Comparison of ENCODE assay signal across 20 cellular contexts in the genomic region with DNA sequence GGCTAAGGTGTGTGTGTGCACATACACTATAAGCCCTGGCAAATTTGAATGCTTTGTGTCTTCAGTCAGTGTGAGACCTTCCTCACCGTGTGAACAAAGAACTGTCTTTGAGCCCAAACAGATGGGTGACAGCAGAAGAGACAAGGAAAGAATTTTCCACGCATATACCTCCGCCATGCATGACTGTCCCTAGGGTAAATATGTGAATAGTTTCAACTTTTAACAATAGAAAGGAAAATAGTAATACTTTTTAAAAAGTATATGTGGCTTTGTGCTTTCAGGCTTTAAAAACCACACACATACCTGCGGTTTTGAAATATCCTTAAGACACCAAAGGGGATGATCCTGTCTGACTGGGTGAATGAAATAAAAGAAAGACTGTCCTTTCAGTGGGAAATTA.
DNase-seq lines count a peak whose midpoint lies in the region; ATAC-seq and TF ChIP-seq lines count a peak whose summit lies in the region.
"Had no signal": no experiment of that assay in that cellular context is flagged by ENCODE, and none has a peak within 500 bp of the region (broad histone marks: within the 10 kb centered on the region; RNA-seq: fewer than 3 reads in every experiment).

No MANE protein-coding gene starts in this region.

- H3K27me3 ChIP-seq in SJSA1 (replicated peaks) = no peaks in the 10 kb centered on the region
- H3K27me3 ChIP-seq: heart right ventricle, Peyer's patch had no signal

- no peak overlapping the region for H3K4me3 Mint-ChIP-seq in WTC11
- H3K4me3 Mint-ChIP-seq: activated CD4-positive, alpha-beta T cell treated with anti-CD3 and anti-CD28 coated beads, Interleukin-2, amount 10 ng/mL, durations not matched to agents 7 days and 5 days; activated naive CD8-positive, alpha-beta T cell treated with anti-CD3 and anti-CD28 coated beads, Interleukin-2, amount 50 U/mL, for 24 hours; central memory CD8-positive, alpha-beta T cell; natural killer cell treated with Interleukin-12 subunit alpha and Interleukin-12 subunit beta and Interleukin-15 and Interleukin-18, amount 100 ng/mL, for 72 hours had no signal

- no peaks in the 10 kb centered on the region for H3K9me3 ChIP-seq in SJSA1 (replicated peaks)
- H3K9me3 ChIP-seq: Peyer's patch had no signal

- no peak for DNase-seq in left ventricle myocardium superior
- DNase-seq in left cardiac atrium = no peak
- DNase-seq in SJSA1 (ENCODE audit: low read depth in 1 of 2, low spot score in 2 of 2) = peak; percentile 59 to 85
- DNase-seq in fibroblast of pulmonary artery (ENCODE audit: low read depth) = peak; percentile 23
- DNase-seq in central memory CD4-positive, alpha-beta T cell = no peak
- no peak for DNase-seq in WTC11 (ENCODE audit: low spot score)
- no peak for DNase-seq in HuH-7 (ENCODE audit: low spot score)
- DNase-seq: activated CD4-positive, alpha-beta T cell treated with anti-CD3 and anti-CD28 coated beads, Interleukin-2, amount 10 ng/mL, durations not matched to agents 7 days and 5 days; activated naive CD8-positive, alpha-beta T cell treated with anti-CD3 and anti-CD28 coated beads, Interleukin-2, amount 50 U/mL, for 24 hours; C1 segment of cervical spinal cord; effector CD8-positive, alpha-beta T cell; heart right ventricle; NCI-H1436 treated with DMSO at 0.1 percent for 48 hours; NCI-H82; Peyer's patch; stimulated activated CD4-positive, alpha-beta T cell treated with anti-CD3 and anti-CD28 coated beads, Interleukin-2, amount 100 ng/mL, for 24 hours; SW 1271 had no signal

- H3K36me3 ChIP-seq in SJSA1 = no peaks in the 10 kb centered on the region
- H3K36me3 ChIP-seq: heart right ventricle, Peyer's patch had no signal

- H3K9me3 Mint-ChIP-seq in WTC11 = no peaks in the 10 kb centered on the region
- H3K9me3 Mint-ChIP-seq: activated CD4-positive, alpha-beta T cell treated with anti-CD3 and anti-CD28 coated beads, Interleukin-2, amount 10 ng/mL, durations not matched to agents 7 days and 5 days; central memory CD8-positive, alpha-beta T cell had no signal

- TF ChIP-seq CTCF in fibroblast of pulmonary artery (IDR thresholded peaks at IDR 0.05; ENCODE audit: low read length, missing control alignments) (no peak), WTC11 (IDR thresholded peaks at IDR 0.05) (no peak)

- no peaks in the 10 kb centered on the region for H3K36me3 Mint-ChIP-seq in WTC11
- H3K36me3 Mint-ChIP-seq: natural killer cell treated with Interleukin-12 subunit alpha and Interleukin-12 subunit beta and Interleukin-15 and Interleukin-18, amount 100 ng/mL, for 72 hours had no signal

- peak overlapping the region; percentile 90 for H3K27ac ChIP-seq in SJSA1
- H3K27ac ChIP-seq: Peyer's patch had no signal

- H3K4me1 Mint-ChIP-seq in WTC11 = peaks cover 37% of the 10 kb centered on the region
- H3K4me1 Mint-ChIP-seq: activated CD4-positive, alpha-beta T cell treated with anti-CD3 and anti-CD28 coated beads, Interleukin-2, amount 10 ng/mL, durations not matched to agents 7 days and 5 days; activated naive CD8-positive, alpha-beta T cell treated with anti-CD3 and anti-CD28 coated beads, Interleukin-2, amount 50 U/mL, for 24 hours; central memory CD8-positive, alpha-beta T cell had no signal

- intact Hi-C loops in left ventricle myocardium superior (cut with micrococcal nuclease) (no loop called here), left cardiac atrium (cut with DNase I) (no loop called here)

- CTCF ChIA-PET in WTC11 (lab: Charles Lee) = interaction anchor here (1.5 kb wide), 1 partner anchor 634 kb away, joined by 3 read pairs; no protein-coding TSS in a partner anchor

- no peaks in the 10 kb centered on the region for H3K27me3 Mint-ChIP-seq in WTC11 (ENCODE audit: low read depth)
- H3K27me3 Mint-ChIP-seq: activated CD4-positive, alpha-beta T cell treated with anti-CD3 and anti-CD28 coated beads, Interleukin-2, amount 10 ng/mL, durations not matched to agents 7 days and 5 days; central memory CD8-positive, alpha-beta T cell; natural killer cell treated with Interleukin-12 subunit alpha and Interleukin-12 subunit beta and Interleukin-15 and Interleukin-18, amount 100 ng/mL, for 72 hours had no signal

- ATAC-seq in left ventricle myocardium superior (peak; percentile 15), left cardiac atrium (no peak), WTC11 (no peak), GM18498 (IDR thresholded peaks at IDR 0.05; ENCODE audit: unreplicated experiment) (no peak)
- ATAC-seq: activated naive CD8-positive, alpha-beta T cell treated with anti-CD3 and anti-CD28 coated beads, Interleukin-2, amount 50 U/mL, for 24 hours; natural killer cell treated with Interleukin-12 subunit alpha and Interleukin-12 subunit beta and Interleukin-15 and Interleukin-18, amount 100 ng/mL, for 72 hours had no signal

- H3K4me3 ChIP-seq in SJSA1 = no peak overlapping the region
- H3K4me3 ChIP-seq in fibroblast of pulmonary artery (replicated peaks; ENCODE audit: low read depth, low read length) = no peak overlapping the region
- H3K4me3 ChIP-seq: heart right ventricle, Peyer's patch had no signal

- peaks cover 44% of the 10 kb centered on the region for H3K4me1 ChIP-seq in SJSA1 (replicated peaks)
- H3K4me1 ChIP-seq: Peyer's patch had no signal

- POLR2A ChIA-PET in WTC11 (lab: Charles Lee) = no interaction called here

- no peak overlapping the region for H3K27ac Mint-ChIP-seq in WTC11
- H3K27ac Mint-ChIP-seq: activated CD4-positive, alpha-beta T cell treated with anti-CD3 and anti-CD28 coated beads, Interleukin-2, amount 10 ng/mL, durations not matched to agents 7 days and 5 days; activated naive CD8-positive, alpha-beta T cell treated with anti-CD3 and anti-CD28 coated beads, Interleukin-2, amount 50 U/mL, for 24 hours; natural killer cell treated with Interleukin-12 subunit alpha and Interleukin-12 subunit beta and Interleukin-15 and Interleukin-18, amount 100 ng/mL, for 72 hours had no signal

TF ChIP-seq in WTC11, 78 proteins besides CTCF, POLR2A, EP300 and RAD21 (continues in another document):
- TF ChIP-seq ZNF232 (CRISPR knock-in tag; IDR thresholded peaks at IDR 0.05) = no peak
- no peak for TF ChIP-seq GRHL2 (CRISPR knock-in tag; IDR thresholded peaks at IDR 0.05; ENCODE audit: insufficient replicate concordance, severe bottlenecking)
- TF ChIP-seq SMAD3 (CRISPR knock-in tag; IDR thresholded peaks at IDR 0.05; ENCODE audit: borderline replicate concordance) = no peak
- TF ChIP-seq, protein P1, sequence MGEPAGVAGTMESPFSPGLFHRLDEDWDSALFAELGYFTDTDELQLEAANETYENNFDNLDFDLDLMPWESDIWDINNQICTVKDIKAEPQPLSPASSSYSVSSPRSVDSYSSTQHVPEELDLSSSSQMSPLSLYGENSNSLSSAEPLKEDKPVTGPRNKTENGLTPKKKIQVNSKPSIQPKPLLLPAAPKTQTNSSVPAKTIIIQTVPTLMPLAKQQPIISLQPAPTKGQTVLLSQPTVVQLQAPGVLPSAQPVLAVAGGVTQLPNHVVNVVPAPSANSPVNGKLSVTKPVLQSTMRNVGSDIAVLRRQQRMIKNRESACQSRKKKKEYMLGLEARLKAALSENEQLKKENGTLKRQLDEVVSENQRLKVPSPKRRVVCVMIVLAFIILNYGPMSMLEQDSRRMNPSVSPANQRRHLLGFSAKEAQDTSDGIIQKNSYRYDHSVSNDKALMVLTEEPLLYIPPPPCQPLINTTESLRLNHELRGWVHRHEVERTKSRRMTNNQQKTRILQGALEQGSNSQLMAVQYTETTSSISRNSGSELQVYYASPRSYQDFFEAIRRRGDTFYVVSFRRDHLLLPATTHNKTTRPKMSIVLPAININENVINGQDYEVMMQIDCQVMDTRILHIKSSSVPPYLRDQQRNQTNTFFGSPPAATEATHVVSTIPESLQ (CRISPR knock-in tag; IDR thresholded peaks at IDR 0.05) = no peak
- TF ChIP-seq, protein P2, sequence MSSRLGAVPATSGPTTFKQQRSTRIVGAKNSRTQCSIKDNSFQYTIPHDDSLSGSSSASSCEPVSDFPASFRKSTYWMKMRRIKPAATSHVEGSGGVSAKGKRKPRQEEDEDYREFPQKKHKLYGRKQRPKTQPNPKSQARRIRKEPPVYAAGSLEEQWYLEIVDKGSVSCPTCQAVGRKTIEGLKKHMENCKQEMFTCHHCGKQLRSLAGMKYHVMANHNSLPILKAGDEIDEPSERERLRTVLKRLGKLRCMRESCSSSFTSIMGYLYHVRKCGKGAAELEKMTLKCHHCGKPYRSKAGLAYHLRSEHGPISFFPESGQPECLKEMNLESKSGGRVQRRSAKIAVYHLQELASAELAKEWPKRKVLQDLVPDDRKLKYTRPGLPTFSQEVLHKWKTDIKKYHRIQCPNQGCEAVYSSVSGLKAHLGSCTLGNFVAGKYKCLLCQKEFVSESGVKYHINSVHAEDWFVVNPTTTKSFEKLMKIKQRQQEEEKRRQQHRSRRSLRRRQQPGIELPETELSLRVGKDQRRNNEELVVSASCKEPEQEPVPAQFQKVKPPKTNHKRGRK (CRISPR knock-in tag; IDR thresholded peaks at IDR 0.05; ENCODE audit: borderline replicate concordance) = no peak
- TF ChIP-seq, protein P3, sequence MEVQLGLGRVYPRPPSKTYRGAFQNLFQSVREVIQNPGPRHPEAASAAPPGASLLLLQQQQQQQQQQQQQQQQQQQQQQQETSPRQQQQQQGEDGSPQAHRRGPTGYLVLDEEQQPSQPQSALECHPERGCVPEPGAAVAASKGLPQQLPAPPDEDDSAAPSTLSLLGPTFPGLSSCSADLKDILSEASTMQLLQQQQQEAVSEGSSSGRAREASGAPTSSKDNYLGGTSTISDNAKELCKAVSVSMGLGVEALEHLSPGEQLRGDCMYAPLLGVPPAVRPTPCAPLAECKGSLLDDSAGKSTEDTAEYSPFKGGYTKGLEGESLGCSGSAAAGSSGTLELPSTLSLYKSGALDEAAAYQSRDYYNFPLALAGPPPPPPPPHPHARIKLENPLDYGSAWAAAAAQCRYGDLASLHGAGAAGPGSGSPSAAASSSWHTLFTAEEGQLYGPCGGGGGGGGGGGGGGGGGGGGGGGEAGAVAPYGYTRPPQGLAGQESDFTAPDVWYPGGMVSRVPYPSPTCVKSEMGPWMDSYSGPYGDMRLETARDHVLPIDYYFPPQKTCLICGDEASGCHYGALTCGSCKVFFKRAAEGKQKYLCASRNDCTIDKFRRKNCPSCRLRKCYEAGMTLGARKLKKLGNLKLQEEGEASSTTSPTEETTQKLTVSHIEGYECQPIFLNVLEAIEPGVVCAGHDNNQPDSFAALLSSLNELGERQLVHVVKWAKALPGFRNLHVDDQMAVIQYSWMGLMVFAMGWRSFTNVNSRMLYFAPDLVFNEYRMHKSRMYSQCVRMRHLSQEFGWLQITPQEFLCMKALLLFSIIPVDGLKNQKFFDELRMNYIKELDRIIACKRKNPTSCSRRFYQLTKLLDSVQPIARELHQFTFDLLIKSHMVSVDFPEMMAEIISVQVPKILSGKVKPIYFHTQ (CRISPR knock-in tag; IDR thresholded peaks at IDR 0.05) = no peak
- TF ChIP-seq, protein P4, sequence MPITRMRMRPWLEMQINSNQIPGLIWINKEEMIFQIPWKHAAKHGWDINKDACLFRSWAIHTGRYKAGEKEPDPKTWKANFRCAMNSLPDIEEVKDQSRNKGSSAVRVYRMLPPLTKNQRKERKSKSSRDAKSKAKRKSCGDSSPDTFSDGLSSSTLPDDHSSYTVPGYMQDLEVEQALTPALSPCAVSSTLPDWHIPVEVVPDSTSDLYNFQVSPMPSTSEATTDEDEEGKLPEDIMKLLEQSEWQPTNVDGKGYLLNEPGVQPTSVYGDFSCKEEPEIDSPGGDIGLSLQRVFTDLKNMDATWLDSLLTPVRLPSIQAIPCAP (CRISPR knock-in tag; IDR thresholded peaks at IDR 0.05) = no peak

Comparison
In these comparisons a context has a peak if more than half of its experiments do, and no peak if none do; other contexts are left out.
1. DNase-seq: peak in SJSA1 (2 of 2) and fibroblast of pulmonary artery (single experiment); none in left ventricle myocardium superior (single experiment), left cardiac atrium (single experiment), central memory CD4-positive, alpha-beta T cell (single experiment), WTC11 (single experiment) and HuH-7 (single experiment).